ENCODE assay signal across 19 cellular contexts in the genomic region with DNA sequence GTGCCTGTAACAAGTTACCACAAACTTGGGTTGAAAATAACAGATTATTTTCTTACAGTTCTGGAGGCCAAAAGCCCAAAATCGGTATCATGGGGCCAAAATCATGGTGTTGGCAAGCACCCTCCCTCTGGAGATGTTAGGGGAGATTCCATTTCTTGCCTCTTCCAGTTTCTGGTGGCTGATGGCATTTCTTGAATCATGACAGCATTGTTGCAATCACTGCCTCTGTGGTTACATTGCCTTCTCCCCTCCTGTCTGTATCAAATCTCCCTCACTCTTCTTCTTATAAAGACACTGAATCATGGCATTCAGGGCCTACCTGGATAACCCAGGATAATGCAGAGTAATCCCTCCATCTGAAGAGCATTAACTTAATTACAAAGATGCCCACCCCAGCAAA.
"Had no signal": no experiment of that assay in that cellular context is flagged by ENCODE, and none has a peak within 500 bp of the region (broad histone marks: within the 10 kb centered on the region; RNA-seq: fewer than 3 reads in every experiment).

No MANE protein-coding gene starts in this region.

- H3K36me3 Mint-ChIP-seq: activated naive CD8-positive, alpha-beta T cell treated with anti-CD3 and anti-CD28 coated beads for 36 hours had no signal

- H3K36me3 ChIP-seq: brain microvascular endothelial cell, esophagus squamous epithelium, right atrium auricular region, suprapubic skin, upper lobe of right lung had no signal

- H3K9me3 Mint-ChIP-seq: activated CD4-positive, alpha-beta T cell treated with anti-CD3 and anti-CD28 coated beads, Interleukin-2, amount 10 ng/mL, durations not matched to agents 7 days and 5 days; activated naive CD8-positive, alpha-beta T cell treated with anti-CD3 and anti-CD28 coated beads for 36 hours; central memory CD8-positive, alpha-beta T cell; nephron; stimulated activated naive CD8-positive, alpha-beta T cell treated with anti-CD3 and anti-CD28 coated beads, Interleukin-15, Interleukin-2, amounts not matched to agents 100 ng/mL and 50 ng/mL, for 24 hours had no signal

- H3K27ac Mint-ChIP-seq: activated CD4-positive, alpha-beta T cell treated with anti-CD3 and anti-CD28 coated beads, Interleukin-2, amount 10 ng/mL, durations not matched to agents 7 days and 5 days; activated naive CD8-positive, alpha-beta T cell treated with anti-CD3 and anti-CD28 coated beads for 36 hours; nephron; stimulated activated naive CD8-positive, alpha-beta T cell treated with anti-CD3 and anti-CD28 coated beads, Interleukin-15, Interleukin-2, amounts not matched to agents 100 ng/mL and 50 ng/mL, for 24 hours had no signal

- H3K27ac ChIP-seq: brain microvascular endothelial cell, coronary artery, esophagus squamous epithelium, right atrium auricular region, skin epidermis, suprapubic skin, upper lobe of right lung had no signal

- H3K4me3 Mint-ChIP-seq: activated CD4-positive, alpha-beta T cell treated with anti-CD3 and anti-CD28 coated beads, Interleukin-2, amount 10 ng/mL, durations not matched to agents 7 days and 5 days; activated naive CD8-positive, alpha-beta T cell treated with anti-CD3 and anti-CD28 coated beads for 36 hours; central memory CD8-positive, alpha-beta T cell; nephron; stimulated activated naive CD8-positive, alpha-beta T cell treated with anti-CD3 and anti-CD28 coated beads, Interleukin-15, Interleukin-2, amounts not matched to agents 100 ng/mL and 50 ng/mL, for 24 hours had no signal

- ATAC-seq: left ventricle myocardium superior, upper lobe of right lung had no signal

- H3K4me3 ChIP-seq: coronary artery, esophagus squamous epithelium, right atrium auricular region, skin epidermis, suprapubic skin, upper lobe of right lung had no signal

- H3K27me3 ChIP-seq: brain microvascular endothelial cell, esophagus squamous epithelium, right atrium auricular region, suprapubic skin, upper lobe of right lung had no signal

- H3K9me3 ChIP-seq: esophagus squamous epithelium, right atrium auricular region, suprapubic skin, upper lobe of right lung had no signal

- DNase-seq: activated CD4-positive, alpha-beta T cell treated with anti-CD3 and anti-CD28 coated beads, Interleukin-2, amount 10 ng/mL, durations not matched to agents 7 days and 5 days; activated gamma-delta T cell treated with Interleukin-2 at 50 U/mL for 16 hours; activated naive CD8-positive, alpha-beta T cell treated with anti-CD3 and anti-CD28 coated beads for 36 hours; anterior cingulate cortex; brain microvascular endothelial cell; effector CD4-positive, alpha-beta T cell; esophagus squamous epithelium; glutamatergic neuron; hypothalamus; left ventricle myocardium superior; nucleus accumbens; upper lobe of right lung had no signal

- H3K4me1 Mint-ChIP-seq: central memory CD8-positive, alpha-beta T cell had no signal

- H3K27me3 Mint-ChIP-seq: central memory CD8-positive, alpha-beta T cell had no signal
